ENCODE assay signal across 12 cellular contexts in genomic region chr9:27094640-27095039, GRCh38. TPM values are rescaled to one million over a fixed set of nuclear protein-coding genes. Genes with fewer than 3 reads are reported as not detected.
DNase-seq lines count a peak whose midpoint lies in the region; ATAC-seq and TF ChIP-seq lines count a peak whose summit lies in the region.
"Had no signal": no experiment of that assay in that cellular context is flagged by ENCODE, and none has a peak within 500 bp of the region (broad histone marks: within the 10 kb centered on the region; RNA-seq: fewer than 3 reads in every experiment).

No MANE protein-coding gene starts in this region.

- no peaks in the 10 kb centered on the region for H3K27me3 ChIP-seq in MG63

- H3K9me3 ChIP-seq in MG63: no peaks in the 10 kb centered on the region

- no peaks in the 10 kb centered on the region for H3K36me3 ChIP-seq in MG63

- H3K4me3 ChIP-seq in MG63 (no peak overlapping the region), epithelial cell of esophagus (ENCODE audit: low read length) (no peak overlapping the region)
- H3K4me3 ChIP-seq: SK-N-MC had no signal

- DNase-seq in AG20443 (ENCODE audit: low spot score): peak; percentile 80
- peak; percentile 88 for DNase-seq in MG63
- peak; percentile 75 for DNase-seq in epithelial cell of esophagus (ENCODE audit: low read depth)
- DNase-seq in myocyte (ENCODE audit: low read depth): peak; percentile 40
- DNase-seq in GM20000 (ENCODE audit: low spot score): no peak
- DNase-seq in Kasumi-1 (lab: John Stamatoyannopoulos, UW): no peak
- no peak for DNase-seq in NCI-H146 treated with DMSO at 0.1 percent for 48 hours (lab: John Stamatoyannopoulos, UW; ENCODE audit: unreplicated experiment)
- DNase-seq: activated CD4-positive, alpha-beta memory T cell treated with anti-CD3 and anti-CD28 coated beads for 36 hours; effector memory CD4-positive, alpha-beta T cell; NCI-H69 had no signal

- TF ChIP-seq CTCF in epithelial cell of esophagus (IDR thresholded peaks at IDR 0.05; ENCODE audit: insufficient read depth, low read depth, low read length, missing control alignments) (no peak), GM20000 (IDR thresholded peaks at IDR 0.05; ENCODE audit: extremely low read depth, missing control alignments) (no peak)

- no peak for ATAC-seq in HG03469 (IDR thresholded peaks at IDR 0.05; ENCODE audit: unreplicated experiment)

RNA-seq across cellular contexts. Expression of gene TEK, which starts 14.4 kb away (rescaled TPM):
- total RNA-seq in MG63 (2014; rRNA removed; shearing (Covaris generic); ENCODE audit: low replicate concordance): 0.07 and 0.42 TPM in 2 replicates
- 0.26 and 0.72 TPM in 2 replicates for total RNA-seq in myocyte
- polyA plus RNA-seq in myocyte (2012): 7.7 TPM
- total RNA-seq: activated CD4-positive, alpha-beta memory T cell treated with anti-CD3 and anti-CD28 coated beads for 36 hours had no signal

Comparison
In these comparisons a context has a peak if more than half of its experiments do, and no peak if none do; other contexts are left out.
1. DNase-seq: peak in AG20443 (single experiment), MG63 (single experiment), epithelial cell of esophagus (single experiment) and myocyte (single experiment); none in GM20000 (single experiment), Kasumi-1 (0 of 2) and NCI-H146 treated with DMSO at 0.1 percent for 48 hours (single experiment).